1 cellular context compared by ENCODE assay signal in the genomic region with DNA sequence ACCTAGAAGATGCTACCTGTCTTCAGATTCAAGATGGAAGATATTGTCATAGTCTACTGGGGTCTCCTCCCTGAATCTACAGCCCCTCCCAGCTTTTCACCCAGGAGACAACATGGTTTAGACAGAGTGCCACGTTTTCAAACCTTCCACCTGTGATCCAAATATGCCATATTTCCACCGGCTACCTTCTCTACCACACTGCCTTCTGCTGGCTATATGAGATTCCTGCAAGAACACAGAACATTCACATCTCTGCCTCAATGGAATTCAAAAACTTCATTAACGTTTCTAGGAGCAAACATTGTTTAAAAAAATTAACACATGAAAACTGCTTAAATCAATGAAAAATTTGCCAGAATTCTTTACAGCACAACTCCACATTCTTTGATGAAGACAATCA.
TF ChIP-seq lines count a peak whose summit lies in the region.

No MANE protein-coding gene starts in this region.

TF ChIP-seq in WTC11, 78 proteins besides CTCF, POLR2A, EP300 and RAD21 (continued from another document):
- no peak for TF ChIP-seq ARID4B (CRISPR knock-in tag; IDR thresholded peaks at IDR 0.05; ENCODE audit: borderline replicate concordance)
- no peak for TF ChIP-seq EMX1 (CRISPR knock-in tag; IDR thresholded peaks at IDR 0.05)
- TF ChIP-seq, protein P1, sequence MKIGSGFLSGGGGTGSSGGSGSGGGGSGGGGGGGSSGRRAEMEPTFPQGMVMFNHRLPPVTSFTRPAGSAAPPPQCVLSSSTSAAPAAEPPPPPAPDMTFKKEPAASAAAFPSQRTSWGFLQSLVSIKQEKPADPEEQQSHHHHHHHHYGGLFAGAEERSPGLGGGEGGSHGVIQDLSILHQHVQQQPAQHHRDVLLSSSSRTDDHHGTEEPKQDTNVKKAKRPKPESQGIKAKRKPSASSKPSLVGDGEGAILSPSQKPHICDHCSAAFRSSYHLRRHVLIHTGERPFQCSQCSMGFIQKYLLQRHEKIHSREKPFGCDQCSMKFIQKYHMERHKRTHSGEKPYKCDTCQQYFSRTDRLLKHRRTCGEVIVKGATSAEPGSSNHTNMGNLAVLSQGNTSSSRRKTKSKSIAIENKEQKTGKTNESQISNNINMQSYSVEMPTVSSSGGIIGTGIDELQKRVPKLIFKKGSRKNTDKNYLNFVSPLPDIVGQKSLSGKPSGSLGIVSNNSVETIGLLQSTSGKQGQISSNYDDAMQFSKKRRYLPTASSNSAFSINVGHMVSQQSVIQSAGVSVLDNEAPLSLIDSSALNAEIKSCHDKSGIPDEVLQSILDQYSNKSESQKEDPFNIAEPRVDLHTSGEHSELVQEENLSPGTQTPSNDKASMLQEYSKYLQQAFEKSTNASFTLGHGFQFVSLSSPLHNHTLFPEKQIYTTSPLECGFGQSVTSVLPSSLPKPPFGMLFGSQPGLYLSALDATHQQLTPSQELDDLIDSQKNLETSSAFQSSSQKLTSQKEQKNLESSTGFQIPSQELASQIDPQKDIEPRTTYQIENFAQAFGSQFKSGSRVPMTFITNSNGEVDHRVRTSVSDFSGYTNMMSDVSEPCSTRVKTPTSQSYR (CRISPR knock-in tag; IDR thresholded peaks at IDR 0.05) = no peak
- TF ChIP-seq SP1 (CRISPR knock-in tag; conservative IDR thresholded peaks at IDR 0.05) = no peak
- no peak for TF ChIP-seq ZNF512 (CRISPR knock-in tag; IDR thresholded peaks at IDR 0.05; ENCODE audit: borderline replicate concordance)
- no peak for TF ChIP-seq ATF6 (CRISPR knock-in tag; IDR thresholded peaks at IDR 0.05)
- TF ChIP-seq SMAD4 (CRISPR knock-in tag; IDR thresholded peaks at IDR 0.05) = no peak
- TF ChIP-seq TCF7 (CRISPR knock-in tag; IDR thresholded peaks at IDR 0.05; ENCODE audit: low read depth) = no peak
- no peak for TF ChIP-seq ZNF416 (CRISPR knock-in tag; IDR thresholded peaks at IDR 0.05)
